Comparison of ENCODE assay signal across 8 cellular contexts in the genomic region with DNA sequence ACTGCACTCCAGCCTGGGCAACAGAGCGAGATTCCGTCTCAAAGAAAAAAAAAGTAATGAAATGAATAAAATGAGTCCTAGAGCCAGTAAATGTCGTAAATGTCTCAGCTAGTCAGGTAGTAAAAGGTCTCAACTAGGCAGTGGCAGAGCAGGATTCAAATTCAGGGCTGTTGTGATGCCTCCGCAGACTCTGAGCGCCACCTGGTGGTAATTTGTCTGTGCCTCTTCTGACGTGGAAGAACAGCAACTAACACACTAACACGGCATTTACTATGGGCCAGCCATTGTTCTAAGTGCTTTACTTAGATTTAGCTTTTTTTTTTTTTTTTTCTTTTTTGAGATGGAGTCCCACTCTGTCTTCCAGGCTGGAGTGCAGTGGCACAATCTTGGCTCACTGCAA. TPM values are rescaled to one million over a fixed set of nuclear protein-coding genes. Genes with fewer than 3 reads are reported as not detected.
DNase-seq lines count a peak whose midpoint lies in the region; ATAC-seq and TF ChIP-seq lines count a peak whose summit lies in the region.

No MANE protein-coding gene starts in this region.

- DNase-seq in COR-L47 (lab: John Stamatoyannopoulos, UW) (peak; percentile 28), IMR-90 (peak; percentile 78), RPMI8226 (peak; percentile 76), fibroblast of the conjunctiva (ENCODE audit: low read depth) (peak; percentile 68), non-pigmented ciliary epithelial cell (ENCODE audit: low read depth) (peak; percentile 30), suprapubic skin (ENCODE audit: low spot score in 2 of 2) (peak; percentile 79 to 87)
- peak; percentile 87 to 88 for DNase-seq in activated T-cell treated with anti-CD3 and anti-CD28 coated beads, Interleukin-2, amount 50 U/mL, for 72 hours

- no peaks in the 10 kb centered on the region for H3K36me3 Mint-ChIP-seq in activated T-cell treated with anti-CD3 and anti-CD28 coated beads, Interleukin-2, amount 50 U/mL, for 72 hours (ENCODE audit: insufficient read depth in 2 of 2)

- intact Hi-C loops in IMR-90 (cut with micrococcal nuclease): loop anchor here (1.0 kb wide), 1 partner anchor 170 kb away; no protein-coding TSS in a partner anchor

- CTCF ChIA-PET in IMR-90 (lab: Yijun Ruan, JAX): interaction anchor here (0.8 kb wide), 1 partner anchor 11 kb away, joined by 5 read pairs; no protein-coding TSS in a partner anchor

- no peaks in the 10 kb centered on the region for H3K9me3 ChIP-seq in IMR-90 (ENCODE audit: control insufficient read depth, insufficient read depth, low read length)
- no peaks in the 10 kb centered on the region for H3K9me3 ChIP-seq in suprapubic skin

- no peak for TF ChIP-seq POLR2A in IMR-90 (IDR thresholded peaks at IDR 0.05; ENCODE audit: low read depth, low read length)
- TF ChIP-seq POLR2A in suprapubic skin (IDR thresholded peaks at IDR 0.05): no peak

- H3K27ac Mint-ChIP-seq in activated T-cell treated with anti-CD3 and anti-CD28 coated beads, Interleukin-2, amount 50 U/mL, for 72 hours: no peak overlapping the region

- no peaks in the 10 kb centered on the region for H3K79me1 ChIP-seq in IMR-90 (ENCODE audit: low read depth in 1 of 2, low read length in 2 of 2)

- H3K27ac ChIP-seq in IMR-90 (ENCODE audit: insufficient read depth, low read length) (no peak overlapping the region), suprapubic skin (no peak overlapping the region)

- H3K9me3 Mint-ChIP-seq in activated T-cell treated with anti-CD3 and anti-CD28 coated beads, Interleukin-2, amount 50 U/mL, for 72 hours: no peaks in the 10 kb centered on the region

- TF ChIP-seq EP300 in suprapubic skin (IDR thresholded peaks at IDR 0.05): no peak

- H3K23ac ChIP-seq in IMR-90 (ENCODE audit: low read depth, low read length): no peak overlapping the region

- no peak overlapping the region for H4K5ac ChIP-seq in IMR-90 (ENCODE audit: low read depth, low read length)

- H3K4ac ChIP-seq in IMR-90 (ENCODE audit: low read depth, low read length): no peak overlapping the region

- H2BK20ac ChIP-seq in IMR-90 (ENCODE audit: low read depth, low read length): no peak overlapping the region

- H3K4me3 ChIP-seq in IMR-90 (ENCODE audit: insufficient read depth, low read depth, low read length) (no peak overlapping the region), suprapubic skin (no peak overlapping the region)

- H3K4me3 Mint-ChIP-seq in activated T-cell treated with anti-CD3 and anti-CD28 coated beads, Interleukin-2, amount 50 U/mL, for 72 hours: no peak overlapping the region

- POLR2A ChIA-PET in IMR-90 (lab: Charles Lee; ENCODE audit: unreplicated experiment): no interaction called here

- H2AK5ac ChIP-seq in IMR-90 (ENCODE audit: low read depth, low read length): no peak overlapping the region

- WGBS in IMR-90 (ENCODE audit: extremely low coverage in 2 of 2, insufficient read length in 1 of 2), 2 experiments: 72% methylated on average over 3 of the region's 7 CpGs; no CpG with 5 or more reads in 1 of the 2 experiments
- WGBS in suprapubic skin: 31% methylated on average over 7 of the region's 7 CpGs

- no peak overlapping the region for H2AK9ac ChIP-seq in IMR-90 (replicated peaks; ENCODE audit: low read depth, low read length, poor library complexity)

- H3K36me3 ChIP-seq in IMR-90 (ENCODE audit: control insufficient read depth, insufficient read depth, low read length) (no peaks in the 10 kb centered on the region), suprapubic skin (no peaks in the 10 kb centered on the region)

- H3K27me3 Mint-ChIP-seq in activated T-cell treated with anti-CD3 and anti-CD28 coated beads, Interleukin-2, amount 50 U/mL, for 72 hours (ENCODE audit: low read depth): peaks cover 8% of the 10 kb centered on the region

- no peaks in the 10 kb centered on the region for H4K20me1 ChIP-seq in IMR-90 (ENCODE audit: insufficient read depth, low read length)

- no peak overlapping the region for H3K14ac ChIP-seq in IMR-90 (replicated peaks; ENCODE audit: low read depth, low read length)

- no TSS peak for BruUV-seq in IMR-90 (replicated peaks; lab: Mats Ljungman, UMichigan)

- H3K9me1 ChIP-seq in IMR-90 (ENCODE audit: insufficient read depth, low read length): no peaks in the 10 kb centered on the region

- TF ChIP-seq RAD21 in IMR-90 (IDR thresholded peaks at IDR 0.05; ENCODE audit: low read length): peak; percentile 91

- ATAC-seq in IMR-90 (ENCODE audit: low read depth) (peak; percentile 92), HG02763 (IDR thresholded peaks at IDR 0.05; ENCODE audit: unreplicated experiment) (no peak)
- ATAC-seq in activated T-cell treated with anti-CD3 and anti-CD28 coated beads, Interleukin-2, amount 50 U/mL, for 72 hours (replicated peaks in 1 of 2): peak; percentile 87 to 90

- no peak overlapping the region for H4K8ac ChIP-seq in IMR-90 (ENCODE audit: low read depth in 2 of 2, low read length in 2 of 2)

- no peak overlapping the region for H3K18ac ChIP-seq in IMR-90 (ENCODE audit: low read depth, low read length)

- no peak overlapping the region for H3K9ac ChIP-seq in IMR-90 (ENCODE audit: low read depth, low read length)

- no peak overlapping the region for H2BK15ac ChIP-seq in IMR-90 (ENCODE audit: low read depth, low read length)

- no peaks in the 10 kb centered on the region; the same call in 1 of the 2 replicates for H3K27me3 ChIP-seq in IMR-90 (ENCODE audit: control insufficient read depth, insufficient read depth, low read length)
- no peaks in the 10 kb centered on the region for H3K27me3 ChIP-seq in suprapubic skin

- H3K56ac ChIP-seq in IMR-90 (ENCODE audit: extremely low read depth, insufficient read depth, low read length): no peak overlapping the region

- peak overlapping the region; percentile 4 for H2AFZ ChIP-seq in IMR-90 (replicated peaks; ENCODE audit: low read length, poor library complexity)

- no peaks in the 10 kb centered on the region for H3K4me1 Mint-ChIP-seq in activated T-cell treated with anti-CD3 and anti-CD28 coated beads, Interleukin-2, amount 50 U/mL, for 72 hours (ENCODE audit: low read depth)

- H2BK5ac ChIP-seq in IMR-90 (ENCODE audit: low read depth, low read length, poor library complexity, severe bottlenecking): no peak overlapping the region

- dilution Hi-C loops in IMR-90 (cut with HindIII; ENCODE audit: low sequenced_read_pairs, unreplicated experiment): no loop called here

- no peak overlapping the region for H4K91ac ChIP-seq in IMR-90 (ENCODE audit: insufficient read depth, low read depth, low read length)

- no peak overlapping the region for H2BK120ac ChIP-seq in IMR-90 (ENCODE audit: low read depth, low read length)

- no peak overlapping the region for H3K4me2 ChIP-seq in IMR-90 (ENCODE audit: low read depth, low read length)

- TF ChIP-seq CTCF in IMR-90 (conservative IDR thresholded peaks at IDR 0.05; ENCODE audit: low read depth, low read length): peak; percentile 89
- peak; percentile 76 to 78 for TF ChIP-seq CTCF in suprapubic skin (IDR thresholded peaks at IDR 0.05)

- H3K4me1 ChIP-seq in IMR-90 (ENCODE audit: control insufficient read depth, insufficient read depth, low read length) (no peaks in the 10 kb centered on the region), suprapubic skin (no peaks in the 10 kb centered on the region)

- in situ Hi-C loops in IMR-90 (cut with MboI; ENCODE audit: low sequenced_read_pairs): loop anchor here (10.0 kb wide), 1 partner anchor 490 kb away; no protein-coding TSS in a partner anchor

TF ChIP-seq in IMR-90, 13 proteins besides CTCF, POLR2A, EP300 and RAD21:
- TF ChIP-seq RFX5 (IDR thresholded peaks at IDR 0.05; ENCODE audit: low read depth, low read length) (no peak), SMC3 (IDR thresholded peaks at IDR 0.05; ENCODE audit: low read depth, low read length) (peak; percentile 78)

RNA-seq across cellular contexts. Expression of gene CYP2F1, which starts 30.2 kb away (rescaled TPM):
- total RNA-seq in IMR-90 (2012; rRNA removed) (not detected in 2 replicates), suprapubic skin (not detected)
- polyA plus RNA-seq in IMR-90 (2012; rRNA removed): not detected in 2 replicates
- not detected in 2 replicates for polyA plus RNA-seq in IMR-90 (2012; cell fraction: cytosol; rRNA removed)
- not detected in 2 replicates for polyA plus RNA-seq in IMR-90 (2012; cell fraction: nucleus; rRNA removed; ENCODE audit: low replicate concordance)
- not detected for total RNA-seq in activated T-cell treated with anti-CD3 and anti-CD28 coated beads, Interleukin-2, amount 50 U/mL, for 72 hours

RNA-seq across cellular contexts. Expression of gene CYP2S1, which starts 48.6 kb away (rescaled TPM):
- total RNA-seq in IMR-90 (2012; rRNA removed) (0.54 and 0.83 TPM in 2 replicates), suprapubic skin (1 to 10 TPM; 1.8 to 6.5 (median 2.5) TPM)
- polyA plus RNA-seq in IMR-90 (2012; rRNA removed): 0.98 and 2.1 TPM in 2 replicates
- 0.75 and 1.4 TPM in 2 replicates for polyA plus RNA-seq in IMR-90 (2012; cell fraction: cytosol; rRNA removed)
- 0.77 and 1.2 TPM in 2 replicates for polyA plus RNA-seq in IMR-90 (2012; cell fraction: nucleus; rRNA removed; ENCODE audit: low replicate concordance)
- total RNA-seq in activated T-cell treated with anti-CD3 and anti-CD28 coated beads, Interleukin-2, amount 50 U/mL, for 72 hours: 1 to 10 TPM in 1 of 2 donors, under 1 TPM in 1; 0.35 to 1.2 TPM

RNA-seq across cellular contexts. Expression of gene CYP2A13, which starts 56.2 kb away (rescaled TPM):
- total RNA-seq in IMR-90 (2012; rRNA removed) (not detected in 2 replicates), suprapubic skin (not detected)
- polyA plus RNA-seq in IMR-90 (2012; rRNA removed): not detected in 2 replicates
- polyA plus RNA-seq in IMR-90 (2012; cell fraction: cytosol; rRNA removed): not detected in 2 replicates
- polyA plus RNA-seq in IMR-90 (2012; cell fraction: nucleus; rRNA removed; ENCODE audit: low replicate concordance): not detected in 2 replicates
- not detected for total RNA-seq in activated T-cell treated with anti-CD3 and anti-CD28 coated beads, Interleukin-2, amount 50 U/mL, for 72 hours

Comparison
In these comparisons a context has a peak if more than half of its experiments do, and no peak if none do; other contexts are left out.
1. DNase-seq: peak in every context shown above with its lines; median percentile 88 in activated T-cell treated with anti-CD3 and anti-CD28 coated beads, Interleukin-2, amount 50 U/mL, for 72 hours; 83 in suprapubic skin; 78 in IMR-90; 76 in RPMI8226; 68 in fibroblast of the conjunctiva; 30 in non-pigmented ciliary epithelial cell; 28 in COR-L47.